In the genomic region with DNA sequence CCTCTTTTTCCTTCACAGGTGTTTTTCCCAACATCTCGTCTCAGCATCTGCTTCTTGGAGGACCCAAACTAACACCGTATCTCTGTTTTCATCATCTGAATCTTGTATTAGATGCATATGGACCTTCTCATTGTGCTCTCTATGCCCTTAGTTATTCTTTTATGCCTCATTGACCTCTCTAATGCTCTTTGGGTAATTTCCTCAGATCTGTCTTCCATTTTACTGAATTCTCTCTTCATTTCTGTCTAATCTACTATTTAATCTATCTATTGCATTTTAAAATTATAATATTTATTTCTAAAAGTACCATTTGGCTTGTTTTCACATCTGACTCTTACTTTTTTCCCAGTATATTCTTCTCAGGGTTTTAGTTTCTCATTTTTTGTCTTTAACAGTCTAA, we compare ENCODE assay signal across 18 cellular contexts.
A peak's percentile ranks its signal among the peaks of the same experiment; 100 is the strongest.
DNase-seq lines count a peak whose midpoint lies in the region; ATAC-seq and TF ChIP-seq lines count a peak whose summit lies in the region.
"Had no signal": no experiment of that assay in that cellular context is flagged by ENCODE, and none has a peak within 500 bp of the region (broad histone marks: within the 10 kb centered on the region; RNA-seq: fewer than 3 reads in every experiment).

No MANE protein-coding gene starts in this region.

- H3K4me3 ChIP-seq in CD4-positive, CD25-positive, alpha-beta regulatory T cell (ENCODE audit: low read depth, low read length) = no peak overlapping the region
- H3K4me3 ChIP-seq in gastrocnemius medialis = no peak overlapping the region

- peaks cover 78% of the 10 kb centered on the region for H3K4me1 Mint-ChIP-seq in activated T-cell treated with anti-CD3 and anti-CD28 coated beads, Interleukin-2, amount 50 U/mL, for 24 hours (ENCODE audit: low read depth)
- peaks cover 22 to 72% (median 32%) of the 10 kb centered on the region in 4 donors for H3K4me1 Mint-ChIP-seq in CD4-positive, CD25-positive, alpha-beta regulatory T cell
- H3K4me1 Mint-ChIP-seq in T-cell = peaks cover 85 to 90% (median 85%) of the 10 kb centered on the region in 3 donors
- peaks cover 74 to 78% of the 10 kb centered on the region in 2 donors for H3K4me1 Mint-ChIP-seq in natural killer cell

- no peaks in the 10 kb centered on the region for H3K27me3 Mint-ChIP-seq in activated T-cell treated with anti-CD3 and anti-CD28 coated beads, Interleukin-2, amount 50 U/mL, for 24 hours
- H3K27me3 Mint-ChIP-seq in CD4-positive, CD25-positive, alpha-beta regulatory T cell = peaks cover 4% of the 10 kb centered on the region
- no peaks in the 10 kb centered on the region for H3K27me3 Mint-ChIP-seq in T-cell
- H3K27me3 Mint-ChIP-seq in natural killer cell (ENCODE audit: low read depth in 2 of 2) = no peaks in the 10 kb centered on the region

- peaks cover 23% of the 10 kb centered on the region for H3K36me3 Mint-ChIP-seq in activated T-cell treated with anti-CD3 and anti-CD28 coated beads, Interleukin-2, amount 50 U/mL, for 24 hours (ENCODE audit: low read depth)
- H3K36me3 Mint-ChIP-seq in CD4-positive, CD25-positive, alpha-beta regulatory T cell = peaks cover 22% of the 10 kb centered on the region
- H3K36me3 Mint-ChIP-seq in T-cell (peaks cover 35% of the 10 kb centered on the region), natural killer cell (peaks cover 11% of the 10 kb centered on the region)

- no peak overlapping the region for H3K27ac ChIP-seq in CD4-positive, CD25-positive, alpha-beta regulatory T cell (ENCODE audit: insufficient read depth, low read length, poor library complexity, severe bottlenecking)
- no peak overlapping the region for H3K27ac ChIP-seq in gastrocnemius medialis
- H3K27ac ChIP-seq: KMS-11, RWPE1 had no signal

- POLR2A ChIA-PET in T-cell (lab: Charles Lee) = no interaction called here

- in situ Hi-C loops in gastrocnemius medialis (cut with MboI; ENCODE audit: low sequenced_read_pairs in 4 of 4) = no loop called here

- H3K9me3 ChIP-seq in CD4-positive, CD25-positive, alpha-beta regulatory T cell (ENCODE audit: control insufficient read depth in 2 of 2, low read length in 2 of 2) = peaks cover 8 to 11% of the 10 kb centered on the region in 2 experiments
- H3K9me3 ChIP-seq in gastrocnemius medialis = no peaks in the 10 kb centered on the region

- TF ChIP-seq POLR2A in gastrocnemius medialis (IDR thresholded peaks at IDR 0.05) = no peak

- H3K36me3 ChIP-seq in CD4-positive, CD25-positive, alpha-beta regulatory T cell (ENCODE audit: control insufficient read depth, insufficient read depth, low read length) = no peaks in the 10 kb centered on the region
- H3K36me3 ChIP-seq in gastrocnemius medialis = no peaks in the 10 kb centered on the region

- no peak for TF ChIP-seq CTCF in natural killer cell (IDR thresholded peaks at IDR 0.05)
- no peak for TF ChIP-seq CTCF in gastrocnemius medialis (IDR thresholded peaks at IDR 0.05 in 4 of 5, conservative IDR thresholded peaks at IDR 0.05 in 1 of 5)

- no peak for ATAC-seq in CD4-positive, CD25-positive, alpha-beta regulatory T cell (ENCODE audit: low read depth in 2 of 2)
- no peak for ATAC-seq in T-cell (replicated peaks in 1 of 4)
- ATAC-seq in natural killer cell = no peak
- no peak for ATAC-seq in gastrocnemius medialis
- ATAC-seq: PC-3 had no signal

- peak overlapping the region; percentile 60 for H3K27ac Mint-ChIP-seq in activated T-cell treated with anti-CD3 and anti-CD28 coated beads, Interleukin-2, amount 50 U/mL, for 24 hours
- H3K27ac Mint-ChIP-seq in CD4-positive, CD25-positive, alpha-beta regulatory T cell = peak overlapping the region in 2 of 3 donors; percentile 48 to 89
- H3K27ac Mint-ChIP-seq in T-cell = peak overlapping the region; percentile 88 to 96
- H3K27ac Mint-ChIP-seq in natural killer cell = peak overlapping the region; percentile 84 to 97

- H3K4me1 ChIP-seq in CD4-positive, CD25-positive, alpha-beta regulatory T cell (ENCODE audit: control insufficient read depth, insufficient read depth, low read length, poor library complexity, severe bottlenecking) = peaks cover 5% of the 10 kb centered on the region
- H3K4me1 ChIP-seq in gastrocnemius medialis = no peaks in the 10 kb centered on the region

- no peak for DNase-seq in activated T-cell treated with anti-CD3 and anti-CD28 coated beads, Interleukin-2, amount 50 U/mL, for 24 hours
- DNase-seq in activated T-cell treated with anti-CD3 and anti-CD28 coated beads, Interleukin-2, amount 50 U/mL, for 48 hours = no peak
- DNase-seq in CD4-positive, CD25-positive, alpha-beta regulatory T cell = no peak
- no peak for DNase-seq in T-cell
- no peak for DNase-seq in natural killer cell
- no peak for DNase-seq in DMS53 treated with DMSO at 0.1 percent for 48 hours (lab: John Stamatoyannopoulos, UW; ENCODE audit: unreplicated experiment)
- DNase-seq in NCI-H187 (lab: John Stamatoyannopoulos, UW) = no peak
- DNase-seq in gastrocnemius medialis = no peak
- DNase-seq: C1 segment of cervical spinal cord, DMS53, H7, NCI-H1048, NCI-H1436 treated with DMSO at 0.1 percent for 48 hours, NCI-H510A treated with DMSO at 0.1 percent for 48 hours, NCI-H82, PC-3 had no signal

- intact Hi-C loops in natural killer cell (cut with micrococcal nuclease) (no loop called here), gastrocnemius medialis (cut with DNase I; ENCODE audit: low total_unique reads) (no loop called here)

- no peaks in the 10 kb centered on the region for H3K27me3 ChIP-seq in CD4-positive, CD25-positive, alpha-beta regulatory T cell (ENCODE audit: control insufficient read depth, insufficient read depth, low read length)
- no peaks in the 10 kb centered on the region for H3K27me3 ChIP-seq in gastrocnemius medialis

- peaks cover 16% of the 10 kb centered on the region for H3K9me3 Mint-ChIP-seq in activated T-cell treated with anti-CD3 and anti-CD28 coated beads, Interleukin-2, amount 50 U/mL, for 24 hours
- peaks cover 0 to 8% (median 3%) of the 10 kb centered on the region in 7 donors for H3K9me3 Mint-ChIP-seq in CD4-positive, CD25-positive, alpha-beta regulatory T cell
- H3K9me3 Mint-ChIP-seq in T-cell = peaks cover 5 to 15% (median 5%) of the 10 kb centered on the region in 3 donors
- H3K9me3 Mint-ChIP-seq in natural killer cell = peaks cover 4 to 7% of the 10 kb centered on the region in 2 donors

- CTCF ChIA-PET in T-cell (lab: Charles Lee) = interaction anchor here in 1 of 2 donors (0.6 kb wide), 1 partner anchor 97 kb away, joined by 4 read pairs; no protein-coding TSS in a partner anchor

- H3K4me3 Mint-ChIP-seq in activated T-cell treated with anti-CD3 and anti-CD28 coated beads, Interleukin-2, amount 50 U/mL, for 24 hours = no peak overlapping the region
- no peak overlapping the region for H3K4me3 Mint-ChIP-seq in CD4-positive, CD25-positive, alpha-beta regulatory T cell
- H3K4me3 Mint-ChIP-seq in T-cell (peak overlapping the region in 1 of 3 donors; percentile 25), natural killer cell (no peak overlapping the region)
